Comparison of ENCODE assay signal across 1 cellular context in genomic region chr16:12543700-12544476, GRCh38.
TF ChIP-seq lines count a peak whose summit lies in the region.

No MANE protein-coding gene starts in this region.

TF ChIP-seq in GM12878, 131 proteins besides CTCF, POLR2A, EP300 and RAD21 (continues in another document):
- no peak for TF ChIP-seq IRF5 (IDR thresholded peaks at IDR 0.05; ENCODE audit: borderline replicate concordance)
- TF ChIP-seq EGR1 (IDR thresholded peaks at IDR 0.05; ENCODE audit: borderline replicate concordance in 1 of 2, low read depth in 2 of 2, low read length in 2 of 2): no peak
- no peak for TF ChIP-seq IRF3 (IDR thresholded peaks at IDR 0.05)
- peak; percentile 93 for TF ChIP-seq SPI1 (IDR thresholded peaks at IDR 0.05; ENCODE audit: borderline replicate concordance, insufficient read depth, low read depth, low read length)
- no peak for TF ChIP-seq ETV6 (conservative IDR thresholded peaks at IDR 0.05 in 1 of 2, IDR thresholded peaks at IDR 0.05 in 1 of 2; ENCODE audit: borderline replicate concordance in 1 of 2, low read depth in 1 of 2)
- TF ChIP-seq SUPT20H (IDR thresholded peaks at IDR 0.05; ENCODE audit: borderline replicate concordance, control insufficient read depth, low read depth, low read length): no peak
- no peak for TF ChIP-seq NR2F1 (conservative IDR thresholded peaks at IDR 0.05)
- TF ChIP-seq ZNF274 (IDR thresholded peaks at IDR 0.05; ENCODE audit: insufficient read depth, insufficient read length): no peak
- TF ChIP-seq CBFB (IDR thresholded peaks at IDR 0.05; ENCODE audit: low read depth): no peak
- TF ChIP-seq ZNF687 (IDR thresholded peaks at IDR 0.05): 0 out of 2 replicates have a peak, but pooled peaks have one; percentile 10
- TF ChIP-seq HDGF (IDR thresholded peaks at IDR 0.05): 0 out of 2 replicates have a peak, but pooled peaks have one; percentile 67
- no peak for TF ChIP-seq SIN3A (IDR thresholded peaks at IDR 0.05; ENCODE audit: low read depth, low read length)
- TF ChIP-seq POLR2AphosphoS5 (IDR thresholded peaks at IDR 0.05; ENCODE audit: low read length): no peak; the same call in 1 of the 2 replicates
- TF ChIP-seq SMAD1 (IDR thresholded peaks at IDR 0.05; ENCODE audit: low read depth, partially characterized antibody): no peak
- no peak for TF ChIP-seq NBN (IDR thresholded peaks at IDR 0.05)
- no peak for TF ChIP-seq SMAD5 (IDR thresholded peaks at IDR 0.05; ENCODE audit: low read depth)
- no peak for TF ChIP-seq SP1 (IDR thresholded peaks at IDR 0.05; ENCODE audit: low read depth, low read length)
- TF ChIP-seq FOXK2 (IDR thresholded peaks at IDR 0.05): no peak
- no peak for TF ChIP-seq BCLAF1 (IDR thresholded peaks at IDR 0.05)
- TF ChIP-seq NR2C2 (IDR thresholded peaks at IDR 0.05; ENCODE audit: borderline replicate concordance, control insufficient read depth, insufficient read length, low read depth): no peak
- TF ChIP-seq GABPA (IDR thresholded peaks at IDR 0.05; ENCODE audit: low read depth): no peak
- TF ChIP-seq YY1 (IDR thresholded peaks at IDR 0.05; ENCODE audit: low read depth, low read length): 0 out of 2 replicates have a peak, but pooled peaks have one; percentile 22
- TF ChIP-seq ATF3 (IDR thresholded peaks at IDR 0.05; ENCODE audit: borderline replicate concordance, extremely low read depth, low read depth, low read length): no peak
- TF ChIP-seq IKZF2 (IDR thresholded peaks at IDR 0.05): peak; percentile 75 to 78
- TF ChIP-seq ZBTB4 (CRISPR knock-in tag; IDR thresholded peaks at IDR 0.05): no peak
- no peak for TF ChIP-seq SRF (IDR thresholded peaks at IDR 0.05; ENCODE audit: low read depth in 2 of 2, low read length in 2 of 2)
- TF ChIP-seq SMARCA5 (IDR thresholded peaks at IDR 0.05): no peak
- no peak for TF ChIP-seq CEBPB (IDR thresholded peaks at IDR 0.05; ENCODE audit: borderline replicate concordance in 1 of 2, low read depth in 2 of 2, low read length in 2 of 2)
- peak; percentile 18; the same call in 1 of the 2 replicates for TF ChIP-seq MTA2 (IDR thresholded peaks at IDR 0.05; ENCODE audit: low read depth)
- TF ChIP-seq BRCA1 (IDR thresholded peaks at IDR 0.05; ENCODE audit: low read depth, low read length): no peak
- no peak for TF ChIP-seq SREBF1 (IDR thresholded peaks at IDR 0.05; ENCODE audit: low read length)
- no peak for TF ChIP-seq ZSCAN29 (IDR thresholded peaks at IDR 0.05)
- TF ChIP-seq USF2 (IDR thresholded peaks at IDR 0.05; ENCODE audit: borderline replicate concordance, low read depth, low read length): no peak
- TF ChIP-seq JUNB (IDR thresholded peaks at IDR 0.05): peak; percentile 18; the same call in 1 of the 2 replicates
- TF ChIP-seq MAX (IDR thresholded peaks at IDR 0.05; ENCODE audit: low read depth, low read length): no peak
- no peak for TF ChIP-seq MYB (IDR thresholded peaks at IDR 0.05; ENCODE audit: borderline replicate concordance, low read depth, low read length)
- TF ChIP-seq PAX5 (IDR thresholded peaks at IDR 0.05; ENCODE audit: borderline replicate concordance, low read depth, low read length): peak; percentile 76; the same call in 1 of the 2 replicates
- peak; percentile 68 for TF ChIP-seq RELB (IDR thresholded peaks at IDR 0.05; ENCODE audit: low read depth)
- TF ChIP-seq IRF4 (IDR thresholded peaks at IDR 0.05; ENCODE audit: low read depth, low read length): peak; percentile 52; the same call in 1 of the 2 replicates
- no peak for TF ChIP-seq ZBTB33 (IDR thresholded peaks at IDR 0.05)
- no peak for TF ChIP-seq NRF1 (conservative IDR thresholded peaks at IDR 0.05; ENCODE audit: low read depth, low read length)
- peak; percentile 20 for TF ChIP-seq BCL3 (IDR thresholded peaks at IDR 0.05; ENCODE audit: borderline replicate concordance, insufficient read depth, low read depth, low read length, poor library complexity, severe bottlenecking)
